25 cellular contexts compared by ENCODE assay signal in genomic region chr12:110901401-110901800, GRCh38. TPM values are rescaled to one million over a fixed set of nuclear protein-coding genes. Genes with fewer than 3 reads are reported as not detected.
"Had no signal": no experiment of that assay in that cellular context is flagged by ENCODE, and none has a peak within 500 bp of the region (broad histone marks: within the 10 kb centered on the region; RNA-seq: fewer than 3 reads in every experiment).

No MANE protein-coding gene starts in this region.

- DNase-seq: Kasumi-1, MM.1S, NCI-H1092 treated with DMSO at 0.1 percent for 48 hours, NCI-H1436, NCI-H187, NCI-H2029, NCI-H2081 treated with DMSO at 0.1 percent for 48 hours, NCI-H2171, NCI-H226, NCI-H446, NCI-H510A, NCI-H524 treated with DMSO at 0.1 percent for 48 hours, NCI-H69, NCI-H774, PC-3, SHP77 had no signal

- H3K4me3 ChIP-seq: K562 had no signal

- H3K9me3 Mint-ChIP-seq: IgD-negative memory B cell had no signal

- FAIRE-seq: K562 had no signal

- H3K27me3 Mint-ChIP-seq: IgD-negative memory B cell had no signal

- ATAC-seq: K562, Panc1, PC-3 had no signal

- H3K27ac Mint-ChIP-seq: IgD-negative memory B cell had no signal

- H3K4me3 Mint-ChIP-seq: IgD-negative memory B cell had no signal

- H3K9ac ChIP-seq: KMS-11 had no signal

- H3K27ac ChIP-seq: KMS-11, RWPE1 had no signal

RNA-seq across cellular contexts. Expression of gene MYL2, which starts 19.0 kb away (rescaled TPM):
- total RNA-seq: HT1080, K562, M059J, PC-3, SK-MEL-5 had no signal
- polyA plus RNA-seq: K562 had no signal

RNA-seq across cellular contexts. Expression of gene CCDC63, which starts 54.6 kb away (rescaled TPM):
- total RNA-seq: HT1080, K562, M059J, OCI-LY7, PC-3, SK-MEL-5 had no signal
- polyA plus RNA-seq: IgD-negative memory B cell, K562 had no signal
